2 cellular contexts compared by ENCODE assay signal in genomic region chr17:82436601-82437324, GRCh38.
TF ChIP-seq lines count a peak whose summit lies in the region.

No MANE protein-coding gene starts in this region.

TF ChIP-seq in A549, 52 proteins besides CTCF, POLR2A, EP300 and RAD21:
- TF ChIP-seq BHLHE40 (IDR thresholded peaks at IDR 0.05; ENCODE audit: low read depth, low read length): no peak
- no peak for TF ChIP-seq ATOH8 (CRISPR knock-in tag; IDR thresholded peaks at IDR 0.05; ENCODE audit: low read depth)
- no peak for TF ChIP-seq SMC3 (IDR thresholded peaks at IDR 0.05)
- TF ChIP-seq, protein P1, sequence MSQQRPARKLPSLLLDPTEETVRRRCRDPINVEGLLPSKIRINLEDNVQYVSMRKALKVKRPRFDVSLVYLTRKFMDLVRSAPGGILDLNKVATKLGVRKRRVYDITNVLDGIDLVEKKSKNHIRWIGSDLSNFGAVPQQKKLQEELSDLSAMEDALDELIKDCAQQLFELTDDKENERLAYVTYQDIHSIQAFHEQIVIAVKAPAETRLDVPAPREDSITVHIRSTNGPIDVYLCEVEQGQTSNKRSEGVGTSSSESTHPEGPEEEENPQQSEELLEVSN (IDR thresholded peaks at IDR 0.05; ENCODE audit: borderline replicate concordance, low read depth): no peak
- no peak for TF ChIP-seq RCOR1 (IDR thresholded peaks at IDR 0.05; ENCODE audit: low read depth, low read length)
- TF ChIP-seq HMGXB4 (CRISPR knock-in tag; IDR thresholded peaks at IDR 0.05; ENCODE audit: borderline replicate concordance): no peak
- TF ChIP-seq MAZ (IDR thresholded peaks at IDR 0.05; ENCODE audit: borderline replicate concordance, low read depth, low read length): no peak
- TF ChIP-seq, protein P2, sequence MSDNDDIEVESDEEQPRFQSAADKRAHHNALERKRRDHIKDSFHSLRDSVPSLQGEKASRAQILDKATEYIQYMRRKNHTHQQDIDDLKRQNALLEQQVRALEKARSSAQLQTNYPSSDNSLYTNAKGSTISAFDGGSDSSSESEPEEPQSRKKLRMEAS (IDR thresholded peaks at IDR 0.05): no peak
- no peak for TF ChIP-seq CEBPB (IDR thresholded peaks at IDR 0.05)
- no peak for TF ChIP-seq BCL3 (IDR thresholded peaks at IDR 0.05)
- no peak for TF ChIP-seq ZFP36 (IDR thresholded peaks at IDR 0.05; ENCODE audit: borderline replicate concordance, partially characterized antibody)
- no peak for TF ChIP-seq KDM5A (IDR thresholded peaks at IDR 0.05)
- TF ChIP-seq FOXS1 (CRISPR knock-in tag; IDR thresholded peaks at IDR 0.05): no peak
- no peak for TF ChIP-seq HEYL (CRISPR knock-in tag; IDR thresholded peaks at IDR 0.05)
- TF ChIP-seq, protein P3, sequence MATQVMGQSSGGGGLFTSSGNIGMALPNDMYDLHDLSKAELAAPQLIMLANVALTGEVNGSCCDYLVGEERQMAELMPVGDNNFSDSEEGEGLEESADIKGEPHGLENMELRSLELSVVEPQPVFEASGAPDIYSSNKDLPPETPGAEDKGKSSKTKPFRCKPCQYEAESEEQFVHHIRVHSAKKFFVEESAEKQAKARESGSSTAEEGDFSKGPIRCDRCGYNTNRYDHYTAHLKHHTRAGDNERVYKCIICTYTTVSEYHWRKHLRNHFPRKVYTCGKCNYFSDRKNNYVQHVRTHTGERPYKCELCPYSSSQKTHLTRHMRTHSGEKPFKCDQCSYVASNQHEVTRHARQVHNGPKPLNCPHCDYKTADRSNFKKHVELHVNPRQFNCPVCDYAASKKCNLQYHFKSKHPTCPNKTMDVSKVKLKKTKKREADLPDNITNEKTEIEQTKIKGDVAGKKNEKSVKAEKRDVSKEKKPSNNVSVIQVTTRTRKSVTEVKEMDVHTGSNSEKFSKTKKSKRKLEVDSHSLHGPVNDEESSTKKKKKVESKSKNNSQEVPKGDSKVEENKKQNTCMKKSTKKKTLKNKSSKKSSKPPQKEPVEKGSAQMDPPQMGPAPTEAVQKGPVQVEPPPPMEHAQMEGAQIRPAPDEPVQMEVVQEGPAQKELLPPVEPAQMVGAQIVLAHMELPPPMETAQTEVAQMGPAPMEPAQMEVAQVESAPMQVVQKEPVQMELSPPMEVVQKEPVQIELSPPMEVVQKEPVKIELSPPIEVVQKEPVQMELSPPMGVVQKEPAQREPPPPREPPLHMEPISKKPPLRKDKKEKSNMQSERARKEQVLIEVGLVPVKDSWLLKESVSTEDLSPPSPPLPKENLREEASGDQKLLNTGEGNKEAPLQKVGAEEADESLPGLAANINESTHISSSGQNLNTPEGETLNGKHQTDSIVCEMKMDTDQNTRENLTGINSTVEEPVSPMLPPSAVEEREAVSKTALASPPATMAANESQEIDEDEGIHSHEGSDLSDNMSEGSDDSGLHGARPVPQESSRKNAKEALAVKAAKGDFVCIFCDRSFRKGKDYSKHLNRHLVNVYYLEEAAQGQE (IDR thresholded peaks at IDR 0.05): no peak
- no peak for TF ChIP-seq ZC3H11A (IDR thresholded peaks at IDR 0.05)
- no peak for TF ChIP-seq ESRRA (IDR thresholded peaks at IDR 0.05; ENCODE audit: borderline replicate concordance, low read length)
- TF ChIP-seq HOXA7 (CRISPR knock-in tag; IDR thresholded peaks at IDR 0.05): no peak
- no peak for TF ChIP-seq PHF8 (IDR thresholded peaks at IDR 0.05; ENCODE audit: borderline replicate concordance, low read depth)
- TF ChIP-seq, protein P4, sequence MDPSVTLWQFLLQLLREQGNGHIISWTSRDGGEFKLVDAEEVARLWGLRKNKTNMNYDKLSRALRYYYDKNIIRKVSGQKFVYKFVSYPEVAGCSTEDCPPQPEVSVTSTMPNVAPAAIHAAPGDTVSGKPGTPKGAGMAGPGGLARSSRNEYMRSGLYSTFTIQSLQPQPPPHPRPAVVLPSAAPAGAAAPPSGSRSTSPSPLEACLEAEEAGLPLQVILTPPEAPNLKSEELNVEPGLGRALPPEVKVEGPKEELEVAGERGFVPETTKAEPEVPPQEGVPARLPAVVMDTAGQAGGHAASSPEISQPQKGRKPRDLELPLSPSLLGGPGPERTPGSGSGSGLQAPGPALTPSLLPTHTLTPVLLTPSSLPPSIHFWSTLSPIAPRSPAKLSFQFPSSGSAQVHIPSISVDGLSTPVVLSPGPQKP (IDR thresholded peaks at IDR 0.05; ENCODE audit: low read depth, low read length): no peak
TF ChIP-seq in A549: peak in this region for 0.

TF ChIP-seq in GM12878, 131 proteins besides CTCF, POLR2A, EP300 and RAD21:
- TF ChIP-seq BHLHE40 (IDR thresholded peaks at IDR 0.05; ENCODE audit: borderline replicate concordance in 1 of 2, low read depth in 2 of 2, low read length in 1 of 2) (no peak), SIX5 (IDR thresholded peaks at IDR 0.05; ENCODE audit: low read depth, low read length, severe bottlenecking) (no peak), BCL3 (IDR thresholded peaks at IDR 0.05; ENCODE audit: borderline replicate concordance, insufficient read depth, low read depth, low read length, poor library complexity, severe bottlenecking) (no peak), PKNOX1 (IDR thresholded peaks at IDR 0.05) (no peak), SIN3A (IDR thresholded peaks at IDR 0.05; ENCODE audit: low read depth, low read length) (no peak), FOXM1 (IDR thresholded peaks at IDR 0.05; ENCODE audit: low read depth, low read length) (no peak), NFXL1 (IDR thresholded peaks at IDR 0.05; ENCODE audit: borderline replicate concordance) (no peak), ZBED1 (IDR thresholded peaks at IDR 0.05; ENCODE audit: borderline replicate concordance) (no peak), HDAC6 (IDR thresholded peaks at IDR 0.05; ENCODE audit: unreplicated experiment) (no peak), BRCA1 (IDR thresholded peaks at IDR 0.05; ENCODE audit: low read depth, low read length) (no peak), POLR2AphosphoS5 (IDR thresholded peaks at IDR 0.05; ENCODE audit: low read length) (no peak), RCOR1 (conservative IDR thresholded peaks at IDR 0.05; ENCODE audit: low read depth, low read length) (no peak), WRNIP1 (IDR thresholded peaks at IDR 0.05; ENCODE audit: borderline replicate concordance, low read depth, low read length) (no peak), SP1 (IDR thresholded peaks at IDR 0.05; ENCODE audit: low read depth, low read length) (no peak), MXI1 (IDR thresholded peaks at IDR 0.05; ENCODE audit: low read depth, low read length) (no peak), CBX3 (IDR thresholded peaks at IDR 0.05; ENCODE audit: borderline replicate concordance, low read depth) (no peak), EZH2 (IDR thresholded peaks at IDR 0.05; ENCODE audit: borderline replicate concordance, control insufficient read depth, low read depth, low read length) (no peak), JUNB (IDR thresholded peaks at IDR 0.05) (no peak), CEBPB (IDR thresholded peaks at IDR 0.05; ENCODE audit: borderline replicate concordance in 1 of 2, low read depth in 2 of 2, low read length in 2 of 2) (no peak)
TF ChIP-seq in GM12878: peak in this region for 0.
